27 cellular contexts compared by ENCODE assay signal in the genomic region with DNA sequence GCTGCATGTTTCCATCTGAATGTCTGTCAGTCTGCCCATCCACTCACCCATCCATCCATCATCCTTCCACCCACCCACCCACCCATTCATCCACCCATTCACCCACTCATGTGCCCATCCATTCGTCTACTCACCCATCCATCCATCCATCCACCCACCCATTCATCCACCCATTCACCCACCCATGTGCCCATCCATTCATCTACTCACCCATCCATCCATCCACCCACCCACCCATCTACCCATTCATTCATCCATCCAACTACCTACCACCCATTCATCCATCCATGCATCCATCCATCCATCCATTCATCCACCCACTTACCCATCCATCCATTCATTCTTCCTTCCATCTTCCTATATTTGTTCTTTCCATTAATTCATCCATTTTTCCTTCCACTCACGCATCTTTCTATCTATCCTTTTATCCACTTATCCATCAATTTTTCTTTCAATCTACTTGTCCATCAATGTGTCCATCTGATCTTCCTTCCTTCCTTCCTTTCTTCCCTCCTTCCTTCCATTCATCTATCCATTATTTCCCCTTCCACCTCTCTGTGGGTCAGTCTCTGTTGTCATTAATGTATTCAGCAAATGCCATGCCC. TPM values are rescaled to one million over a fixed set of nuclear protein-coding genes. Genes with fewer than 3 reads are reported as not detected.
DNase-seq lines count a peak whose midpoint lies in the region; TF ChIP-seq lines count a peak whose summit lies in the region.
"Had no signal": no experiment of that assay in that cellular context is flagged by ENCODE, and none has a peak within 500 bp of the region (broad histone marks: within the 10 kb centered on the region; RNA-seq: fewer than 3 reads in every experiment).

No MANE protein-coding gene starts in this region.

- TF ChIP-seq CTCF in nephron progenitor cell (IDR thresholded peaks at IDR 0.05) = no peak
- no peak for TF ChIP-seq CTCF in thyroid gland (IDR thresholded peaks at IDR 0.05)
- TF ChIP-seq CTCF in endodermal cell (conservative IDR thresholded peaks at IDR 0.05) = no peak

- H3K9me3 ChIP-seq in thyroid gland (no peaks in the 10 kb centered on the region), endodermal cell (ENCODE audit: control insufficient read depth, low read length) (no peaks in the 10 kb centered on the region)
- H3K9me3 ChIP-seq: BE2C, BLaER1 had no signal

- H3K36me3 ChIP-seq in thyroid gland (peaks cover 0 to 5% of the 10 kb centered on the region in 2 donors), endodermal cell (ENCODE audit: control insufficient read depth, insufficient read depth, low read length) (peaks cover 6% of the 10 kb centered on the region)
- H3K36me3 ChIP-seq: BE2C, BLaER1 had no signal

- H3K9me3 Mint-ChIP-seq in activated CD4-positive, alpha-beta T cell treated with anti-CD3 and anti-CD28 coated beads, Interleukin-2, amount 10 ng/mL, durations not matched to agents 7 days and 5 days = no peaks in the 10 kb centered on the region
- H3K9me3 Mint-ChIP-seq in nephron progenitor cell = no peaks in the 10 kb centered on the region
- peaks cover 2% of the 10 kb centered on the region for H3K9me3 Mint-ChIP-seq in endodermal cell
- H3K9me3 Mint-ChIP-seq: CD4-positive, CD25-positive, alpha-beta regulatory T cell; CD8-positive, alpha-beta memory T cell had no signal

- no peaks in the 10 kb centered on the region for H3K4me1 Mint-ChIP-seq in activated CD4-positive, alpha-beta T cell treated with anti-CD3 and anti-CD28 coated beads, Interleukin-2, amount 10 ng/mL, durations not matched to agents 7 days and 5 days
- H3K4me1 Mint-ChIP-seq in nephron progenitor cell = no peaks in the 10 kb centered on the region
- no peaks in the 10 kb centered on the region for H3K4me1 Mint-ChIP-seq in endodermal cell
- H3K4me1 Mint-ChIP-seq: CD14-positive monocyte; CD4-positive, alpha-beta memory T cell; CD8-positive, alpha-beta memory T cell had no signal

- 96 to 100% methylated on average over 1 to 2 of the region's 2 CpGs for WGBS in thyroid gland, 2 donors
- 89% methylated on average over 1 of the region's 2 CpGs; no CpG with 5 or more reads in 1 of the 2 experiments for WGBS in endodermal cell (ENCODE audit: insufficient coverage in 1 of 2, insufficient read length in 1 of 2), 2 experiments

- no peaks in the 10 kb centered on the region for H3K36me3 Mint-ChIP-seq in activated CD4-positive, alpha-beta T cell treated with anti-CD3 and anti-CD28 coated beads, Interleukin-2, amount 10 ng/mL, durations not matched to agents 7 days and 5 days (ENCODE audit: low read depth)
- H3K36me3 Mint-ChIP-seq in nephron progenitor cell (ENCODE audit: low read depth) (no peaks in the 10 kb centered on the region), endodermal cell (ENCODE audit: low read depth) (peaks cover 3% of the 10 kb centered on the region)
- H3K36me3 Mint-ChIP-seq: CD14-positive monocyte; CD4-positive, alpha-beta memory T cell; CD4-positive, CD25-positive, alpha-beta regulatory T cell had no signal

- CTCF ChIA-PET in activated CD4-positive, alpha-beta T cell treated with anti-CD3 and anti-CD28 coated beads, Interleukin-2, amount 10 ng/mL, durations not matched to agents 7 days and 5 days (lab: Charles Lee) = no interaction called here

- no peak overlapping the region for H3K4me3 Mint-ChIP-seq in activated CD4-positive, alpha-beta T cell treated with anti-CD3 and anti-CD28 coated beads, Interleukin-2, amount 10 ng/mL, durations not matched to agents 7 days and 5 days
- H3K4me3 Mint-ChIP-seq in nephron progenitor cell (no peak overlapping the region), endodermal cell (no peak overlapping the region)
- H3K4me3 Mint-ChIP-seq: CD14-positive monocyte; CD4-positive, alpha-beta memory T cell; CD4-positive, CD25-positive, alpha-beta regulatory T cell; CD8-positive, alpha-beta memory T cell had no signal

- no peaks in the 10 kb centered on the region for H3K4me1 ChIP-seq in thyroid gland
- no peaks in the 10 kb centered on the region for H3K4me1 ChIP-seq in endodermal cell (ENCODE audit: control insufficient read depth, insufficient read depth, low read length)
- H3K4me1 ChIP-seq: BE2C had no signal

- no peak for DNase-seq in activated CD4-positive, alpha-beta T cell treated with anti-CD3 and anti-CD28 coated beads, Interleukin-2, amount 10 ng/mL, durations not matched to agents 7 days and 5 days
- DNase-seq in activated CD4-positive, alpha-beta T cell treated with anti-CD3 and anti-CD28 coated beads for 4 hours = no peak
- DNase-seq in nephron progenitor cell = no peak
- DNase-seq in thyroid gland = no peak
- no peak for DNase-seq in endodermal cell
- DNase-seq: 8988T; ACHN; BE2C; C1 segment of cervical spinal cord; CD4-positive, alpha-beta memory T cell; CD4-positive, CD25-positive, alpha-beta regulatory T cell; CD8-positive, alpha-beta memory T cell; COR-L47; DMS 273 treated with DMSO at 0.1 percent for 48 hours; DMS153; DMS53; DMS79; DND-41; EL; GDM1 had no signal

- H3K27me3 ChIP-seq in thyroid gland (no peaks in the 10 kb centered on the region), endodermal cell (ENCODE audit: control insufficient read depth, insufficient read depth, low read length, poor library complexity, severe bottlenecking) (no peaks in the 10 kb centered on the region)
- H3K27me3 ChIP-seq: BE2C, BLaER1 had no signal

- H3K27me3 Mint-ChIP-seq in activated CD4-positive, alpha-beta T cell treated with anti-CD3 and anti-CD28 coated beads, Interleukin-2, amount 10 ng/mL, durations not matched to agents 7 days and 5 days = no peaks in the 10 kb centered on the region
- H3K27me3 Mint-ChIP-seq in nephron progenitor cell (ENCODE audit: low read depth, poor library complexity) = peaks cover 10% of the 10 kb centered on the region
- no peaks in the 10 kb centered on the region for H3K27me3 Mint-ChIP-seq in endodermal cell (ENCODE audit: insufficient read depth)
- H3K27me3 Mint-ChIP-seq: CD4-positive, CD25-positive, alpha-beta regulatory T cell had no signal

- no peak for TF ChIP-seq POLR2A in thyroid gland (IDR thresholded peaks at IDR 0.05)

- POLR2A ChIA-PET in activated CD4-positive, alpha-beta T cell treated with anti-CD3 and anti-CD28 coated beads, Interleukin-2, amount 10 ng/mL, durations not matched to agents 7 days and 5 days (lab: Charles Lee) = no interaction called here

- H3K27ac Mint-ChIP-seq in activated CD4-positive, alpha-beta T cell treated with anti-CD3 and anti-CD28 coated beads, Interleukin-2, amount 10 ng/mL, durations not matched to agents 7 days and 5 days = peak overlapping the region; percentile 47
- H3K27ac Mint-ChIP-seq in nephron progenitor cell = peak overlapping the region; percentile 36
- H3K27ac Mint-ChIP-seq in endodermal cell = no peak overlapping the region
- H3K27ac Mint-ChIP-seq: CD14-positive monocyte; CD4-positive, alpha-beta memory T cell had no signal

- intact Hi-C loops in thyroid gland (cut with DNase I) = no loop called here

- H3K4me3 ChIP-seq in thyroid gland (replicated peaks in 1 of 3) (no peak overlapping the region), endodermal cell (ENCODE audit: low read length) (no peak overlapping the region)
- H3K4me3 ChIP-seq: BLaER1, GM12878 had no signal

- no peak overlapping the region for H3K9ac ChIP-seq in endodermal cell (ENCODE audit: extremely low read depth, low read length, poor library complexity, severe bottlenecking)
- H3K9ac ChIP-seq: BLaER1 had no signal

- H3K27ac ChIP-seq in thyroid gland = no peak overlapping the region
- no peak overlapping the region for H3K27ac ChIP-seq in endodermal cell (ENCODE audit: low read depth, low read length)
- H3K27ac ChIP-seq: BLaER1 had no signal

RNA-seq across cellular contexts. Expression of a gene that starts 8.0 kb away (rescaled TPM):
- under 1 TPM; 0.25 to 0.57 TPM for total RNA-seq in activated CD4-positive, alpha-beta T cell treated with anti-CD3 and anti-CD28 coated beads, Interleukin-2, amount 10 ng/mL, durations not matched to agents 7 days and 5 days
- total RNA-seq in thyroid gland (not detected), endodermal cell (under 1 TPM in 1 of 2 donors, not detected in 1; 0.97 TPM)
- not detected for polyA plus RNA-seq in endodermal cell (2013, experiment 1 of 2)
- not detected for polyA plus RNA-seq in endodermal cell (2013, experiment 2 of 2)
- total RNA-seq: A673; CD4-positive, alpha-beta memory T cell; CD4-positive, CD25-positive, alpha-beta regulatory T cell; Daoy; G401; GM12878 had no signal
- polyA plus RNA-seq: AG04450; CD14-positive monocyte; CD4-positive, alpha-beta memory T cell; CD4-positive, CD25-positive, alpha-beta regulatory T cell; CD8-positive, alpha-beta memory T cell had no signal

RNA-seq across cellular contexts. Expression of a gene that starts 11.8 kb away (rescaled TPM):
- under 1 TPM in 1 of 2 experiments, not detected in 1; 0.45 TPM for total RNA-seq in activated CD4-positive, alpha-beta T cell treated with anti-CD3 and anti-CD28 coated beads, Interleukin-2, amount 10 ng/mL, durations not matched to agents 7 days and 5 days
- total RNA-seq in thyroid gland (under 1 TPM in 1 of 4 donors, not detected in 3; 0.45 TPM), endodermal cell (not detected)
- polyA plus RNA-seq in endodermal cell (2013, experiment 1 of 2) = not detected
- not detected for polyA plus RNA-seq in endodermal cell (2013, experiment 2 of 2)
- total RNA-seq: A673; CD4-positive, alpha-beta memory T cell; CD4-positive, CD25-positive, alpha-beta regulatory T cell; CD8-positive, alpha-beta memory T cell; Daoy; G401; GM12878 had no signal
- polyA plus RNA-seq: CD14-positive monocyte; CD4-positive, alpha-beta memory T cell; CD4-positive, CD25-positive, alpha-beta regulatory T cell; CD8-positive, alpha-beta memory T cell; GM12878 had no signal
